Comparison of ENCODE assay signal across 1 cellular context in the genomic region with DNA sequence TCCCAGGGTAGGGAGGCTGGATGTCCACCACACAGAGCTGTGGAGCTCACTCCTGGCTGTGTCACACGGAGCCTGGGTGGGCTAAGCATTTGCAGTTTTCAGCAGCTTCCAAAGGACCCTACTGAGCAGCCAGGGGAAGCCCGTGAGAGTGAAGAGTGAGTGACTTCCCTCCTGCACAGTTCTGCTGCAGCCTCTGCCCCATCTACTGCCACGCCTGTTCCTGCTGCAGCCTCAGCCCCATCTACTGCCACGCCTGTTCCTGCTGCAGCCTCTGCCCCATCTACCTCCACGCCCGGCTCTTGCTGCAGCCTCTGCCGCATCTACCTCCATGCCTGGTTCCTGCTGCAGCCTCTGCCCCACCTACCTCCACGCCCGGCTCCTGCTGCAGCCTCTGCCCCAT.
TF ChIP-seq lines count a peak whose summit lies in the region.

No MANE protein-coding gene starts in this region.

TF ChIP-seq in A549, 52 proteins besides CTCF, POLR2A, EP300 and RAD21:
- TF ChIP-seq, protein P1, sequence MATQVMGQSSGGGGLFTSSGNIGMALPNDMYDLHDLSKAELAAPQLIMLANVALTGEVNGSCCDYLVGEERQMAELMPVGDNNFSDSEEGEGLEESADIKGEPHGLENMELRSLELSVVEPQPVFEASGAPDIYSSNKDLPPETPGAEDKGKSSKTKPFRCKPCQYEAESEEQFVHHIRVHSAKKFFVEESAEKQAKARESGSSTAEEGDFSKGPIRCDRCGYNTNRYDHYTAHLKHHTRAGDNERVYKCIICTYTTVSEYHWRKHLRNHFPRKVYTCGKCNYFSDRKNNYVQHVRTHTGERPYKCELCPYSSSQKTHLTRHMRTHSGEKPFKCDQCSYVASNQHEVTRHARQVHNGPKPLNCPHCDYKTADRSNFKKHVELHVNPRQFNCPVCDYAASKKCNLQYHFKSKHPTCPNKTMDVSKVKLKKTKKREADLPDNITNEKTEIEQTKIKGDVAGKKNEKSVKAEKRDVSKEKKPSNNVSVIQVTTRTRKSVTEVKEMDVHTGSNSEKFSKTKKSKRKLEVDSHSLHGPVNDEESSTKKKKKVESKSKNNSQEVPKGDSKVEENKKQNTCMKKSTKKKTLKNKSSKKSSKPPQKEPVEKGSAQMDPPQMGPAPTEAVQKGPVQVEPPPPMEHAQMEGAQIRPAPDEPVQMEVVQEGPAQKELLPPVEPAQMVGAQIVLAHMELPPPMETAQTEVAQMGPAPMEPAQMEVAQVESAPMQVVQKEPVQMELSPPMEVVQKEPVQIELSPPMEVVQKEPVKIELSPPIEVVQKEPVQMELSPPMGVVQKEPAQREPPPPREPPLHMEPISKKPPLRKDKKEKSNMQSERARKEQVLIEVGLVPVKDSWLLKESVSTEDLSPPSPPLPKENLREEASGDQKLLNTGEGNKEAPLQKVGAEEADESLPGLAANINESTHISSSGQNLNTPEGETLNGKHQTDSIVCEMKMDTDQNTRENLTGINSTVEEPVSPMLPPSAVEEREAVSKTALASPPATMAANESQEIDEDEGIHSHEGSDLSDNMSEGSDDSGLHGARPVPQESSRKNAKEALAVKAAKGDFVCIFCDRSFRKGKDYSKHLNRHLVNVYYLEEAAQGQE (IDR thresholded peaks at IDR 0.05): no peak
- TF ChIP-seq, protein P2, sequence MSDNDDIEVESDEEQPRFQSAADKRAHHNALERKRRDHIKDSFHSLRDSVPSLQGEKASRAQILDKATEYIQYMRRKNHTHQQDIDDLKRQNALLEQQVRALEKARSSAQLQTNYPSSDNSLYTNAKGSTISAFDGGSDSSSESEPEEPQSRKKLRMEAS (IDR thresholded peaks at IDR 0.05): no peak
- no peak for TF ChIP-seq NFE2L2 (conservative IDR thresholded peaks at IDR 0.05; ENCODE audit: low read length)
